Comparison of ENCODE assay signal across 21 cellular contexts in the genomic region with DNA sequence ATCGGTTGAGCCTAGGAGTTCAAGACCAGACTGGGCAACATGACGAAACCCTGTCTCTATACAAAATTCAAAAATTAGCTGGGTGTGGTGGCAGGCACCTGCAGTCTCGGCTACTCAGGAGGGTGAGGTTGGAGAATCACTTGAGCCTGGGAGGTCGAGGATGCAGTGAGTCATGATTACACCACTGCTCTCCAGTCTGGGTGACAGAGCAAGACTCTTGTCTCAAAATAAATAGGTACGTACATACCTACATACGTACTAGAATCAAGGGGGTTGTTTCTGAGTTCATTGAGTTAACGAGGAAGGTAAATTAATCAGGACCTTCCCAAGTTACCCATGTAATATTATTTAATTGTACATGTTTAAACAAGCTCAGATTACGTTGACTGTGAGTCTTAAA.
"Had no signal": no experiment of that assay in that cellular context is flagged by ENCODE, and none has a peak within 500 bp of the region (broad histone marks: within the 10 kb centered on the region; RNA-seq: fewer than 3 reads in every experiment).

No MANE protein-coding gene starts in this region.

- ATAC-seq: activated CD8-positive, alpha-beta T cell treated with anti-CD3 and anti-CD28 coated beads, Interleukin-2, amount 10 ng/mL, durations not matched to agents 7 days and 5 days; activated naive CD4-positive, alpha-beta T cell treated with anti-CD3 and anti-CD28 coated beads, Interleukin-2, amount 50 U/mL, for 72 hours; activated T-cell treated with anti-CD3 and anti-CD28 coated beads, Interleukin-2, amount 50 U/mL, for 72 hours; heart left ventricle; left cardiac atrium; psoas muscle; sciatic nerve; stimulated activated naive CD8-positive, alpha-beta T cell treated with anti-CD3 and anti-CD28 coated beads, Interleukin-15, Interleukin-2, amounts not matched to agents 100 U/mL and 50 U/mL, for 24 hours; T-helper 17 cell had no signal

- H3K9me3 Mint-ChIP-seq: neural progenitor cell had no signal

- H3K4me1 Mint-ChIP-seq: central memory CD8-positive, alpha-beta T cell; immature natural killer cell; T-helper 17 cell had no signal

- H3K27me3 ChIP-seq: heart left ventricle, neural progenitor cell, transverse colon had no signal

- H3K27ac ChIP-seq: coronary artery, heart left ventricle, psoas muscle, transverse colon had no signal

- H3K4me3 Mint-ChIP-seq: activated B cell treated with CpG ODN at 0.5 μM for 24 hours; activated CD8-positive, alpha-beta T cell treated with anti-CD3 and anti-CD28 coated beads, Interleukin-2, amount 10 ng/mL, durations not matched to agents 7 days and 5 days; activated T-cell treated with anti-CD3 and anti-CD28 coated beads, Interleukin-2, amount 50 U/mL, for 72 hours; central memory CD8-positive, alpha-beta T cell; immature natural killer cell; neural progenitor cell; T-helper 17 cell had no signal

- H3K27ac Mint-ChIP-seq: activated B cell treated with CpG ODN at 0.5 μM for 24 hours; activated CD8-positive, alpha-beta T cell treated with anti-CD3 and anti-CD28 coated beads, Interleukin-2, amount 10 ng/mL, durations not matched to agents 7 days and 5 days; activated naive CD4-positive, alpha-beta T cell treated with anti-CD3 and anti-CD28 coated beads, Interleukin-2, amount 50 U/mL, for 72 hours; activated T-cell treated with anti-CD3 and anti-CD28 coated beads, Interleukin-2, amount 50 U/mL, for 72 hours; immature natural killer cell; neural progenitor cell; T-helper 17 cell had no signal

- H3K4me1 ChIP-seq: heart left ventricle, psoas muscle, transverse colon had no signal

- H3K9me3 ChIP-seq: heart left ventricle, psoas muscle, transverse colon had no signal

- FAIRE-seq: endothelial cell of umbilical vein, frontal cortex had no signal

- H3K27me3 Mint-ChIP-seq: activated B cell treated with CpG ODN at 0.5 μM for 24 hours; central memory CD8-positive, alpha-beta T cell; T-helper 17 cell had no signal

- H3K4me3 ChIP-seq: coronary artery, heart left ventricle, neural progenitor cell, psoas muscle, transverse colon had no signal

- H3K36me3 ChIP-seq: heart left ventricle, neural progenitor cell, transverse colon had no signal

- DNase-seq: activated B cell treated with CpG ODN at 0.5 μM for 24 hours; activated CD4-positive, alpha-beta T cell treated with anti-CD3 and anti-CD28 coated beads for 48 hours; activated CD8-positive, alpha-beta memory T cell treated with anti-CD3 and anti-CD28 coated beads, Interleukin-2, amount 50 U/mL, for 48 hours; activated CD8-positive, alpha-beta T cell treated with anti-CD3 and anti-CD28 coated beads, Interleukin-2, amount 10 ng/mL, durations not matched to agents 7 days and 5 days; activated gamma-delta T cell; activated T-cell treated with anti-CD3 and anti-CD28 coated beads, Interleukin-2, amount 50 U/mL, for 72 hours; effector CD4-positive, alpha-beta T cell; heart left ventricle; immature natural killer cell; left cardiac atrium; psoas muscle; stimulated activated naive CD8-positive, alpha-beta T cell treated with anti-CD3 and anti-CD28 coated beads, Interleukin-15, Interleukin-2, amounts not matched to agents 100 U/mL and 50 U/mL, for 24 hours; T-helper 17 cell; transverse colon had no signal

- H3K36me3 Mint-ChIP-seq: activated naive CD4-positive, alpha-beta T cell treated with anti-CD3 and anti-CD28 coated beads, Interleukin-2, amount 50 U/mL, for 72 hours; immature natural killer cell had no signal
